25 cellular contexts compared by ENCODE assay signal in the genomic region with DNA sequence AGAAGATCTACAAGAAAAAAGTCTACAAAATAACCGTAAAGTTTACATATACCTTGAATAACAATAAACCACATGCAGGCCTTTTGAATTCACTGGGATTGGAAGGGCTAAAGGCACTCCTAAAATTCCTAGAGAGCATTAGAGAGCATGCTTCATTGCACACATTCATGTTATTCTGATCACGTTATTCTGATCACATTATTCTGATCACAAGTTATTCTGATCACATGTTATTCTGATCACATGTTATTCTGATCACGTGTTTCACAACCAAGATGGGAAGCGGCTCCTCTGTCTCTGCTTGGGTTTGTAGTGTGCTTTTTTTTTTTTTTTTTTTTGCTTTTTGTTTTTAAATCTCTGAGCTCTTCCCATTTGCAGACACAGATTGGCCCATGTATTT. TPM values are rescaled to one million over a fixed set of nuclear protein-coding genes. Genes with fewer than 3 reads are reported as not detected.
"Had no signal": no experiment of that assay in that cellular context is flagged by ENCODE, and none has a peak within 500 bp of the region (broad histone marks: within the 10 kb centered on the region; RNA-seq: fewer than 3 reads in every experiment).

No MANE protein-coding gene starts in this region.

- H3K4me1 ChIP-seq: SJSA1 had no signal

- H3K4me3 ChIP-seq: SJSA1, SK-N-MC had no signal

- H3K9me3 Mint-ChIP-seq: T-helper 1 cell treated with Interleukin-12 subunit alpha and Interleukin-12 subunit beta and Interleukin-4 antibody, amounts not matched to agents 30 μg/mL and 1 μg/mL, for 36 hours had no signal

- FAIRE-seq: RCC 7860 had no signal

- H3K27ac ChIP-seq: KMS-11, SJSA1, SK-N-MC had no signal

- H3K27me3 ChIP-seq: SJSA1 had no signal

- H3K9me3 ChIP-seq: SJSA1 had no signal

- H3K4me3 Mint-ChIP-seq: T-cell; T-helper 1 cell treated with Interleukin-12 subunit alpha and Interleukin-12 subunit beta and Interleukin-4 antibody, amounts not matched to agents 30 μg/mL and 1 μg/mL, for 36 hours had no signal

- H3K36me3 Mint-ChIP-seq: T-cell had no signal

- DNase-seq: Kasumi-1, MV-4-11, NCI-H1092, NCI-H1105 treated with DMSO at 0.1 percent for 48 hours, NCI-H1417 treated with DMSO at 0.1 percent for 48 hours, NCI-H146, NCI-H1694 treated with DMSO at 0.1 percent for 48 hours, NCI-H1930, NCI-H2081, NCI-H2107, NCI-H524, NCI-H69, NCI-H774, Right ventricle myocardium superior, RPMI8226, SIG-M5, SW 1271, T-cell had no signal

- ATAC-seq: T-cell had no signal

- H3K4me2 ChIP-seq: KMS-11 had no signal

- H3K9ac ChIP-seq: KMS-11 had no signal

- H3K36me3 ChIP-seq: SJSA1 had no signal

- H3K27ac Mint-ChIP-seq: T-cell; T-helper 1 cell treated with Interleukin-12 subunit alpha and Interleukin-12 subunit beta and Interleukin-4 antibody, amounts not matched to agents 30 μg/mL and 1 μg/mL, for 36 hours had no signal

RNA-seq across cellular contexts. Expression of gene ADARB2, which starts 20.5 kb away (rescaled TPM):
- total RNA-seq: HT1080, M059J, Right ventricle myocardium superior, SJSA1 had no signal
